In genomic region chr5:152942633-152943336, GRCh38 we compare ENCODE assay signal across 26 cellular contexts.
"Had no signal": no experiment of that assay in that cellular context is flagged by ENCODE, and none has a peak within 500 bp of the region (broad histone marks: within the 10 kb centered on the region; RNA-seq: fewer than 3 reads in every experiment).

No MANE protein-coding gene starts in this region.

- H3K27me3 Mint-ChIP-seq: stimulated activated naive CD8-positive, alpha-beta T cell treated with anti-CD3 and anti-CD28 coated beads, Interleukin-15, amount 100 ng/mL, for 72 hours had no signal

- H3K4me1 ChIP-seq: esophagus muscularis mucosa, foreskin keratinocyte, left lung, lower lobe of right lung, psoas muscle, right lobe of liver, suprapubic skin, transverse colon, upper lobe of right lung, uterus had no signal

- H3K9me3 ChIP-seq: esophagus muscularis mucosa, lower lobe of right lung, ovary, right lobe of liver, transverse colon, upper lobe of right lung, uterus had no signal

- H3K4me1 Mint-ChIP-seq: endodermal cell; natural killer cell; stimulated activated naive CD8-positive, alpha-beta T cell treated with anti-CD3 and anti-CD28 coated beads, Interleukin-15, amount 100 ng/mL, for 72 hours had no signal

- H3K4me3 ChIP-seq: dorsolateral prefrontal cortex, esophagus muscularis mucosa, hepatocyte, left lung, lower lobe of right lung, ovary, psoas muscle, right lobe of liver, smooth muscle cell, suprapubic skin, transverse colon, upper lobe of right lung, uterus had no signal

- ATAC-seq: foreskin keratinocyte; left lung; lower lobe of right lung; natural killer cell; psoas muscle; right lobe of liver; stimulated activated naive CD8-positive, alpha-beta T cell treated with anti-CD3 and anti-CD28 coated beads, Interleukin-15, amount 100 ng/mL, for 72 hours; upper lobe of right lung had no signal

- H3K27ac ChIP-seq: dorsolateral prefrontal cortex, esophagus muscularis mucosa, foreskin keratinocyte, hepatocyte, left lung, lower lobe of right lung, ovary, psoas muscle, right lobe of liver, suprapubic skin, transverse colon, upper lobe of right lung, uterus had no signal

- H3K36me3 ChIP-seq: esophagus muscularis mucosa, left lung, lower lobe of right lung, ovary, right lobe of liver, suprapubic skin, transverse colon, upper lobe of right lung, uterus had no signal

- H3K27ac Mint-ChIP-seq: endodermal cell; natural killer cell; stimulated activated naive CD8-positive, alpha-beta T cell treated with anti-CD3 and anti-CD28 coated beads, Interleukin-15, amount 100 ng/mL, for 72 hours had no signal

- H3K36me3 Mint-ChIP-seq: natural killer cell had no signal

- H3K27me3 ChIP-seq: dorsolateral prefrontal cortex, esophagus muscularis mucosa, foreskin keratinocyte, hepatocyte, left lung, ovary, right lobe of liver, suprapubic skin, transverse colon, upper lobe of right lung, uterus had no signal

- FAIRE-seq: colon, kidney had no signal

- H3K4me3 Mint-ChIP-seq: endodermal cell; natural killer cell; stimulated activated naive CD8-positive, alpha-beta T cell treated with anti-CD3 and anti-CD28 coated beads, Interleukin-15, amount 100 ng/mL, for 72 hours had no signal

- DNase-seq: dorsolateral prefrontal cortex; effector CD8-positive, alpha-beta T cell; endodermal cell; foreskin keratinocyte; kidney; left lung; lower lobe of right lung; natural killer cell; occipital lobe; ovary; psoas muscle; right lobe of liver; stimulated activated CD4-positive, alpha-beta T cell treated with anti-CD3 and anti-CD28 coated beads, Interleukin-12 subunit alpha, Interleukin-12 subunit beta, amount 100 ng/mL, for 4 hours; stimulated activated CD4-positive, alpha-beta T cell treated with anti-CD3 and anti-CD28 coated beads, Interleukin-1b, Interleukin-23, amount 100 ng/mL, for 48 hours; stimulated activated CD4-positive, alpha-beta T cell treated with anti-CD3 and anti-CD28 coated beads, Interleukin-4, amount 100 ng/mL, for 1 hour; stimulated activated CD8-positive, alpha-beta memory T cell treated with anti-CD3 and anti-CD28 coated beads, Interleukin-4, amount 100 ng/mL, for 48 hours; stimulated activated naive CD4-positive, alpha-beta T cell; stimulated activated naive CD8-positive, alpha-beta T cell treated with anti-CD3 and anti-CD28 coated beads, Interleukin-15, amount 100 ng/mL, for 72 hours; transverse colon; upper lobe of right lung; uterus had no signal
